ENCODE assay signal across 1 cellular context in genomic region chr9:121883281-121884056, GRCh38.
TF ChIP-seq lines count a peak whose summit lies in the region.

No MANE protein-coding gene starts in this region.

TF ChIP-seq in HepG2, 621 proteins besides CTCF, POLR2A, EP300 and RAD21 (continued from another document):
- no peak for TF ChIP-seq DR1 (CRISPR knock-in tag; IDR thresholded peaks at IDR 0.05)
- TF ChIP-seq ARHGAP35 (CRISPR knock-in tag; IDR thresholded peaks at IDR 0.05; ENCODE audit: borderline replicate concordance), result no peak
- no peak for TF ChIP-seq ZFP90 (CRISPR knock-in tag; IDR thresholded peaks at IDR 0.05; ENCODE audit: borderline replicate concordance)
TF ChIP-seq in HepG2: peak in this region for 0.
